In genomic region chr3:12861611-12862010, GRCh38 we compare ENCODE assay signal across 18 cellular contexts. TPM values are rescaled to one million over a fixed set of nuclear protein-coding genes. Genes with fewer than 3 reads are reported as not detected.
DNase-seq lines count a peak whose midpoint lies in the region; ATAC-seq and TF ChIP-seq lines count a peak whose summit lies in the region.
"Had no signal": no experiment of that assay in that cellular context is flagged by ENCODE, and none has a peak within 500 bp of the region (broad histone marks: within the 10 kb centered on the region; RNA-seq: fewer than 3 reads in every experiment).

No MANE protein-coding gene starts in this region.

- no peaks in the 10 kb centered on the region for H3K27me3 ChIP-seq in right atrium auricular region
- no peaks in the 10 kb centered on the region for H3K27me3 ChIP-seq in heart left ventricle

- no peaks in the 10 kb centered on the region for H3K36me3 ChIP-seq in right atrium auricular region
- no peaks in the 10 kb centered on the region for H3K36me3 ChIP-seq in heart left ventricle

- H3K36me3 Mint-ChIP-seq in endothelial cell (ENCODE audit: low read depth, unreplicated experiment) = peaks cover 13% of the 10 kb centered on the region
- no peaks in the 10 kb centered on the region for H3K36me3 Mint-ChIP-seq in stimulated activated effector memory CD8-positive, alpha-beta T cell treated with anti-CD3 and anti-CD28 coated beads, Interleukin-12 subunit alpha, Interleukin-12 subunit beta, amount 100 ng/mL, for 72 hours
- H3K36me3 Mint-ChIP-seq: CD4-positive, alpha-beta memory T cell had no signal

- H3K4me1 ChIP-seq in right atrium auricular region (peaks cover 0 to 16% of the 10 kb centered on the region in 2 donors), heart left ventricle (peaks cover 0 to 4% (median 0%) of the 10 kb centered on the region in 12 donors)

- H3K4me3 ChIP-seq in right atrium auricular region = no peak overlapping the region
- H3K4me3 ChIP-seq in heart left ventricle = no peak overlapping the region
- H3K4me3 ChIP-seq: GM23248 had no signal

- H3K27ac ChIP-seq in right atrium auricular region (peak overlapping the region; percentile 26 to 48), heart left ventricle (no peak overlapping the region)
- H3K27ac ChIP-seq: 22Rv1, GM23248 had no signal

- peaks cover 7% of the 10 kb centered on the region for H3K27me3 Mint-ChIP-seq in endothelial cell (ENCODE audit: unreplicated experiment)
- H3K27me3 Mint-ChIP-seq: CD4-positive, alpha-beta memory T cell had no signal

- peaks cover 10% of the 10 kb centered on the region for H3K9me3 Mint-ChIP-seq in endothelial cell (ENCODE audit: unreplicated experiment)
- H3K9me3 Mint-ChIP-seq in stimulated activated effector memory CD8-positive, alpha-beta T cell treated with anti-CD3 and anti-CD28 coated beads, Interleukin-12 subunit alpha, Interleukin-12 subunit beta, amount 100 ng/mL, for 72 hours = peaks cover 4% of the 10 kb centered on the region

- ATAC-seq in heart left ventricle (no peak), GM21515 (IDR thresholded peaks at IDR 0.05; ENCODE audit: unreplicated experiment) (no peak)
- no peak for ATAC-seq in stimulated activated effector memory CD8-positive, alpha-beta T cell treated with anti-CD3 and anti-CD28 coated beads, Interleukin-12 subunit alpha, Interleukin-12 subunit beta, amount 100 ng/mL, for 72 hours

- peaks cover 31% of the 10 kb centered on the region for H3K4me1 Mint-ChIP-seq in endothelial cell (ENCODE audit: unreplicated experiment)
- no peaks in the 10 kb centered on the region for H3K4me1 Mint-ChIP-seq in stimulated activated effector memory CD8-positive, alpha-beta T cell treated with anti-CD3 and anti-CD28 coated beads, Interleukin-12 subunit alpha, Interleukin-12 subunit beta, amount 100 ng/mL, for 72 hours
- H3K4me1 Mint-ChIP-seq: B cell; CD4-positive, alpha-beta memory T cell had no signal

- intact Hi-C loops in heart left ventricle (cut with DNase I) = loop anchor here in 5 of 10 donors (10.0 kb wide), 4 partner anchors 123 to 793 kb away; no protein-coding TSS in a partner anchor
- intact Hi-C loops in posterior vena cava (cut with DNase I) = no loop called here

- 69 to 86% (median 75%) methylated on average over 5 of the region's 5 CpGs for WGBS in heart left ventricle, 4 donors

- H3K9me3 ChIP-seq in right atrium auricular region = no peaks in the 10 kb centered on the region
- H3K9me3 ChIP-seq in heart left ventricle = peaks cover 0 to 11% (median 5%) of the 10 kb centered on the region in 12 donors

- DNase-seq in right atrium auricular region (ENCODE audit: low spot score) (no peak), heart left ventricle (no peak), endothelial cell (ENCODE audit: low spot score) (no peak), posterior vena cava (ENCODE audit: low spot score) (no peak)
- DNase-seq in stimulated activated effector memory CD8-positive, alpha-beta T cell treated with anti-CD3 and anti-CD28 coated beads, Interleukin-12 subunit alpha, Interleukin-12 subunit beta, amount 100 ng/mL, for 72 hours (ENCODE audit: low spot score in 2 of 2) = no peak
- DNase-seq: C1 segment of cervical spinal cord, Calu3, COR-L47, DMS53, DMS79 treated with DMSO at 0.1 percent for 48 hours, GF-D8, GM23248, H7, HCEC 1CT had no signal

- H3K27ac Mint-ChIP-seq in endothelial cell (ENCODE audit: unreplicated experiment) = no peak overlapping the region
- H3K27ac Mint-ChIP-seq in stimulated activated effector memory CD8-positive, alpha-beta T cell treated with anti-CD3 and anti-CD28 coated beads, Interleukin-12 subunit alpha, Interleukin-12 subunit beta, amount 100 ng/mL, for 72 hours = peak overlapping the region; percentile 43
- H3K27ac Mint-ChIP-seq: B cell had no signal

- H3K4me3 Mint-ChIP-seq in endothelial cell (ENCODE audit: unreplicated experiment) = peak overlapping the region; percentile 38
- H3K4me3 Mint-ChIP-seq in stimulated activated effector memory CD8-positive, alpha-beta T cell treated with anti-CD3 and anti-CD28 coated beads, Interleukin-12 subunit alpha, Interleukin-12 subunit beta, amount 100 ng/mL, for 72 hours = no peak overlapping the region
- H3K4me3 Mint-ChIP-seq: B cell; CD4-positive, alpha-beta memory T cell had no signal

- TF ChIP-seq POLR2A in heart left ventricle (IDR thresholded peaks at IDR 0.05) = no peak

- no peak for TF ChIP-seq CTCF in right atrium auricular region (IDR thresholded peaks at IDR 0.05)
- TF ChIP-seq CTCF in heart left ventricle (IDR thresholded peaks at IDR 0.05) = no peak
- no peak for TF ChIP-seq CTCF in endothelial cell (IDR thresholded peaks at IDR 0.05; ENCODE audit: unreplicated experiment)

RNA-seq across cellular contexts. Expression of gene RPL32, which starts 20.2 kb away (rescaled TPM):
- total RNA-seq in right atrium auricular region = 100 to 1,000 TPM; 626 to 829 TPM
- 1,000 to 10,000 TPM in 3 of 9 donors, 100 to 1,000 TPM in 6; 377 to 1,128 (median 947) TPM for total RNA-seq in heart left ventricle
- polyA plus RNA-seq in heart left ventricle = 1,000 to 10,000 TPM; 1,409 to 1,620 TPM
- total RNA-seq in endothelial cell (ENCODE audit: unreplicated experiment) = 1,571 TPM
- 1,000 to 10,000 TPM; 1,198 to 1,383 TPM for total RNA-seq in posterior vena cava

Comparison
In these comparisons a context has a peak if more than half of its experiments do, and no peak if none do; other contexts are left out.
1. H3K27ac ChIP-seq: peak in right atrium auricular region (2 of 2); none in heart left ventricle (0 of 12).